In the genomic region with DNA sequence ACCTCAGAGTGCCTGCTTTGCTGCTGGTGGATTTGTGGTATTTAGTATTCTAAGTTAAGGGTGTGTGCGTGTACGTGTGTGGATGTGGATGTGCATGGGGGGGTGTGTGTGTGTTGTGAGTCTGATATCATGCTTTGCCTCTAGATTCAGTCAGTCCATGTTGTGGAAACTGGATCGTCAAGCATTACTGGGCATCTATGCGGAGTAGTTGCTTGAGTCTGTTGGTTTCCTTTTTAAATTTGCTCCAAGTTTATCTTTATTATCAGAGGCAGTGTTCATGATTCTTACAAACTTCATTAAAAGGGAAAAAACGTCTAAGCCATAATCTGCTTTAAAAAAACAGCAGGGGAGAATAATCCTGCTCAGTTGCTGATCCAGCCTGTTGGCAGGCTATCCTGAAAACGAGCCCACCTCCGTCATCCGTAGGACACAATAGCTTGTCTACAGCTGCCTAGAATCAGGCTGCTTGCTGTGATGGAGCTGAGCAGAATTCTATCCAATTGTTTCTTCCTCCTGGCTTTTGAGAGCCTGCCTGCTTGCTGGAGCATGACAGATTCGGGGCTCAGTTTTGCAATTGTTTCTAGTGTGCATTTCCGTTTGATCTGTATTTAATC, we compare ENCODE assay signal across 1 cellular context.
TF ChIP-seq lines count a peak whose summit lies in the region.

No MANE protein-coding gene starts in this region.

TF ChIP-seq in WTC11, 78 proteins besides CTCF, POLR2A, EP300 and RAD21 (continued from another document):
- TF ChIP-seq, protein P1, sequence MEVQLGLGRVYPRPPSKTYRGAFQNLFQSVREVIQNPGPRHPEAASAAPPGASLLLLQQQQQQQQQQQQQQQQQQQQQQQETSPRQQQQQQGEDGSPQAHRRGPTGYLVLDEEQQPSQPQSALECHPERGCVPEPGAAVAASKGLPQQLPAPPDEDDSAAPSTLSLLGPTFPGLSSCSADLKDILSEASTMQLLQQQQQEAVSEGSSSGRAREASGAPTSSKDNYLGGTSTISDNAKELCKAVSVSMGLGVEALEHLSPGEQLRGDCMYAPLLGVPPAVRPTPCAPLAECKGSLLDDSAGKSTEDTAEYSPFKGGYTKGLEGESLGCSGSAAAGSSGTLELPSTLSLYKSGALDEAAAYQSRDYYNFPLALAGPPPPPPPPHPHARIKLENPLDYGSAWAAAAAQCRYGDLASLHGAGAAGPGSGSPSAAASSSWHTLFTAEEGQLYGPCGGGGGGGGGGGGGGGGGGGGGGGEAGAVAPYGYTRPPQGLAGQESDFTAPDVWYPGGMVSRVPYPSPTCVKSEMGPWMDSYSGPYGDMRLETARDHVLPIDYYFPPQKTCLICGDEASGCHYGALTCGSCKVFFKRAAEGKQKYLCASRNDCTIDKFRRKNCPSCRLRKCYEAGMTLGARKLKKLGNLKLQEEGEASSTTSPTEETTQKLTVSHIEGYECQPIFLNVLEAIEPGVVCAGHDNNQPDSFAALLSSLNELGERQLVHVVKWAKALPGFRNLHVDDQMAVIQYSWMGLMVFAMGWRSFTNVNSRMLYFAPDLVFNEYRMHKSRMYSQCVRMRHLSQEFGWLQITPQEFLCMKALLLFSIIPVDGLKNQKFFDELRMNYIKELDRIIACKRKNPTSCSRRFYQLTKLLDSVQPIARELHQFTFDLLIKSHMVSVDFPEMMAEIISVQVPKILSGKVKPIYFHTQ (CRISPR knock-in tag; IDR thresholded peaks at IDR 0.05), result no peak
- no peak for TF ChIP-seq NR1H2 (CRISPR knock-in tag; IDR thresholded peaks at IDR 0.05)
- no peak for TF ChIP-seq TP53 (CRISPR knock-in tag; IDR thresholded peaks at IDR 0.05)
- TF ChIP-seq GABPB1 (CRISPR knock-in tag; IDR thresholded peaks at IDR 0.05), result no peak
- TF ChIP-seq, protein P2, sequence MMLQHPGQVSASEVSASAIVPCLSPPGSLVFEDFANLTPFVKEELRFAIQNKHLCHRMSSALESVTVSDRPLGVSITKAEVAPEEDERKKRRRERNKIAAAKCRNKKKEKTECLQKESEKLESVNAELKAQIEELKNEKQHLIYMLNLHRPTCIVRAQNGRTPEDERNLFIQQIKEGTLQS (CRISPR knock-in tag; conservative IDR thresholded peaks at IDR 0.05), result no peak
- no peak for TF ChIP-seq PRRX2 (CRISPR knock-in tag; IDR thresholded peaks at IDR 0.05)
- TF ChIP-seq ZNF232 (CRISPR knock-in tag; IDR thresholded peaks at IDR 0.05), result no peak
- TF ChIP-seq TEAD4 (CRISPR knock-in tag; IDR thresholded peaks at IDR 0.05), result no peak
- TF ChIP-seq HMGA2 (CRISPR knock-in tag; IDR thresholded peaks at IDR 0.05), result no peak
- no peak for TF ChIP-seq NFATC4 (CRISPR knock-in tag; IDR thresholded peaks at IDR 0.05)
- TF ChIP-seq NR3C1 (CRISPR knock-in tag; conservative IDR thresholded peaks at IDR 0.05; ENCODE audit: low read depth), result no peak
TF ChIP-seq in WTC11: peak in this region for 0.
